1 cellular context compared by ENCODE assay signal in genomic region chr7:120950539-120951308, GRCh38.
TF ChIP-seq lines count a peak whose summit lies in the region.

Gene ING3 (plus strand): TSS chr7:120950777. CDS start chr7:120950897, 120 bp downstream.

TF ChIP-seq in HepG2, 621 proteins besides CTCF, POLR2A, EP300 and RAD21 (continued from another document and continues in another):
- TF ChIP-seq ZNF281 (CRISPR knock-in tag; IDR thresholded peaks at IDR 0.05; ENCODE audit: borderline replicate concordance): no peak
- TF ChIP-seq TFDP2 (CRISPR knock-in tag; IDR thresholded peaks at IDR 0.05): peak; percentile 85
- peak; percentile 75; the same call in 1 of the 2 replicates for TF ChIP-seq YEATS2 (CRISPR knock-in tag; IDR thresholded peaks at IDR 0.05; ENCODE audit: borderline replicate concordance)
- TF ChIP-seq ZNF230 (CRISPR knock-in tag; IDR thresholded peaks at IDR 0.05): no peak; the same call in 1 of the 2 replicates
- TF ChIP-seq SATB2 (CRISPR knock-in tag; IDR thresholded peaks at IDR 0.05): no peak
- peak; percentile 88 for TF ChIP-seq NFYC (CRISPR knock-in tag; IDR thresholded peaks at IDR 0.05)
- peak; percentile 45; the same call in 1 of the 2 replicates for TF ChIP-seq FOXO1 (CRISPR knock-in tag; IDR thresholded peaks at IDR 0.05)
- no peak for TF ChIP-seq HNF1A (IDR thresholded peaks at IDR 0.05; ENCODE audit: low read depth)
- TF ChIP-seq HNF1A (CRISPR knock-in tag; IDR thresholded peaks at IDR 0.05; ENCODE audit: borderline replicate concordance): peak; percentile 70; the same call in 1 of the 2 replicates
- TF ChIP-seq DDIT3 (CRISPR knock-in tag; IDR thresholded peaks at IDR 0.05): no peak
- TF ChIP-seq ARID5B (CRISPR knock-in tag; IDR thresholded peaks at IDR 0.05): peak; percentile 63
- peak; percentile 56 for TF ChIP-seq KDM2A (CRISPR knock-in tag; IDR thresholded peaks at IDR 0.05; ENCODE audit: borderline replicate concordance, low read depth)
- peak; percentile 98 for TF ChIP-seq GMEB2 (CRISPR knock-in tag; IDR thresholded peaks at IDR 0.05; ENCODE audit: low read depth)
- 0 out of 2 replicates have a peak, but pooled peaks have one; percentile 48 for TF ChIP-seq RARG (CRISPR knock-in tag; IDR thresholded peaks at IDR 0.05; ENCODE audit: low read depth)
- TF ChIP-seq MYPOP (CRISPR knock-in tag; IDR thresholded peaks at IDR 0.05): peak; percentile 88; the same call in 1 of the 2 replicates
- TF ChIP-seq HOXA5 (CRISPR knock-in tag; IDR thresholded peaks at IDR 0.05): peak; percentile 100
- TF ChIP-seq ZNF207 (IDR thresholded peaks at IDR 0.05; ENCODE audit: borderline replicate concordance): no peak
- no peak for TF ChIP-seq KDM1A (CRISPR knock-in tag; IDR thresholded peaks at IDR 0.05)
- peak; percentile 22; the same call in 1 of the 2 replicates for TF ChIP-seq ZFP37 (CRISPR knock-in tag; IDR thresholded peaks at IDR 0.05; ENCODE audit: borderline replicate concordance)
- TF ChIP-seq ZSCAN9 (CRISPR knock-in tag; IDR thresholded peaks at IDR 0.05; ENCODE audit: borderline replicate concordance): 0 out of 2 replicates have a peak, but pooled peaks have one; percentile 25
- peak; percentile 38; the same call in 1 of the 2 replicates for TF ChIP-seq KDM5B (CRISPR knock-in tag; IDR thresholded peaks at IDR 0.05; ENCODE audit: borderline replicate concordance)
- TF ChIP-seq PTBP1 (IDR thresholded peaks at IDR 0.05; ENCODE audit: low read depth, low read length, poor library complexity, severe bottlenecking): peak; percentile 100
- TF ChIP-seq SPEN (CRISPR knock-in tag; IDR thresholded peaks at IDR 0.05; ENCODE audit: low read depth): peak; percentile 65; the same call in 1 of the 2 replicates
- TF ChIP-seq SNAPC4 (CRISPR knock-in tag; IDR thresholded peaks at IDR 0.05): peak; percentile 56; the same call in 1 of the 2 replicates
- peak; percentile 92 for TF ChIP-seq YY1 (IDR thresholded peaks at IDR 0.05; ENCODE audit: insufficient read depth, insufficient replicate concordance, low read depth, low read length)
- TF ChIP-seq ZNF546 (CRISPR knock-in tag; conservative IDR thresholded peaks at IDR 0.05): 0 out of 2 replicates have a peak, but pooled peaks have one; percentile 75
- TF ChIP-seq RBAK (CRISPR knock-in tag; IDR thresholded peaks at IDR 0.05): peak; percentile 82; the same call in 1 of the 2 replicates
- no peak for TF ChIP-seq ZNF619 (CRISPR knock-in tag; IDR thresholded peaks at IDR 0.05)
- peak; percentile 83 for TF ChIP-seq HOXA3 (CRISPR knock-in tag; IDR thresholded peaks at IDR 0.05)
- TF ChIP-seq MED1 (CRISPR knock-in tag; IDR thresholded peaks at IDR 0.05): peak; percentile 21; the same call in 1 of the 2 replicates
- TF ChIP-seq CAMTA2 (CRISPR knock-in tag; IDR thresholded peaks at IDR 0.05; ENCODE audit: borderline replicate concordance): no peak
- no peak for TF ChIP-seq SRF (IDR thresholded peaks at IDR 0.05; ENCODE audit: low read depth, low read length)
